ENCODE assay signal across 9 cellular contexts in the genomic region with DNA sequence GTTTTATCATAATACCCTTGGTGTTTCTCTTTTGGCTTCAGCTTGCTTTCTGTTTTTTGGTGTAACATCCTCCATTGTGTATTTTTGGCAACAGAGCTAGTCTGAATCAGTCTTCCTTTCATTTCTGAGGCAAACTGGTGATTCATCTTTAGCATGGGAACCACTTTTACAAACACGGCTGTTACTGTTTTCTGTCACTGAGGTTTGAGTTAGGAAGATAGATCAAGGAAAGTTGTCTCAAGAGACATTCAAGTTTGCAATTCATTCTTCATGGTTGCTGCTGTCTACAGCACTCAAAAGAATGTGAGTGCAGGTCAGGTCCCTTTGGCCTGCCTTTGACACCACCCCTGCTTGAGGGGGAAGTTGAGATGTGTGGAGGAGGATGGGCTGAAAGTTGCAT. TPM values are rescaled to one million over a fixed set of nuclear protein-coding genes. Genes with fewer than 3 reads are reported as not detected.
DNase-seq lines count a peak whose midpoint lies in the region; ATAC-seq, FAIRE-seq and TF ChIP-seq lines count a peak whose summit lies in the region.
"Had no signal": no experiment of that assay in that cellular context is flagged by ENCODE, and none has a peak within 500 bp of the region (broad histone marks: within the 10 kb centered on the region; RNA-seq: fewer than 3 reads in every experiment).

No MANE protein-coding gene starts in this region.

- FAIRE-seq in bronchial epithelial cell (lab: Jason Lieb, UNC): no peak

- ATAC-seq in GM21367 (IDR thresholded peaks at IDR 0.05; ENCODE audit: unreplicated experiment) (peak; percentile 50), HG03571 (IDR thresholded peaks at IDR 0.05; ENCODE audit: unreplicated experiment) (no peak)
- ATAC-seq: Panc1 had no signal

- H3K4me2 ChIP-seq in KMS-11: peak overlapping the region; percentile 81
- peak overlapping the region; percentile 52 for H3K4me2 ChIP-seq in smooth muscle cell

- peaks cover 7% of the 10 kb centered on the region for H3F3A ChIP-seq in smooth muscle cell (ENCODE audit: low read depth)

- peak overlapping the region; percentile 50 for H3K27ac ChIP-seq in KMS-11
- peak overlapping the region; percentile 76 for H3K27ac ChIP-seq in smooth muscle cell (ENCODE audit: low read depth)

- no peaks in the 10 kb centered on the region for H3K36me3 ChIP-seq in KMS-11 (ENCODE audit: insufficient read depth)
- H3K36me3 ChIP-seq in bronchial epithelial cell (ENCODE audit: control insufficient read depth, insufficient read depth, low read length): no peaks in the 10 kb centered on the region
- H3K36me3 ChIP-seq in smooth muscle cell (ENCODE audit: low read depth): no peaks in the 10 kb centered on the region

- TF ChIP-seq CTCF in KMS-11 (conservative IDR thresholded peaks at IDR 0.05; ENCODE audit: low read depth, low read length): no peak
- TF ChIP-seq CTCF in bronchial epithelial cell (IDR thresholded peaks at IDR 0.05; ENCODE audit: insufficient read depth, low read length, severe bottlenecking): no peak
- TF ChIP-seq CTCF in smooth muscle cell (IDR thresholded peaks at IDR 0.05; ENCODE audit: borderline replicate concordance, insufficient read depth, poor library complexity, severe bottlenecking): no peak

- WGBS in smooth muscle cell (ENCODE audit: low lambda C conversion rate): 0% methylated on average over 1 of the region's 1 CpG

- peak; percentile 71 for DNase-seq in bronchial epithelial cell (ENCODE audit: low read depth)
- DNase-seq in smooth muscle cell (lab: John Stamatoyannopoulos, UW; ENCODE audit: unreplicated experiment): no peak
- no peak for DNase-seq in KG1 (lab: John Stamatoyannopoulos, UW)
- DNase-seq in LoVo (ENCODE audit: low spot score): no peak
- no peak for DNase-seq in SW 1271 (lab: John Stamatoyannopoulos, UW)

- no peak overlapping the region for H3K4me3 ChIP-seq in KMS-11 (IDR thresholded peaks at IDR 0.05; ENCODE audit: insufficient read depth, low read depth, low read length)
- H3K4me3 ChIP-seq in bronchial epithelial cell (ENCODE audit: low read depth, low read length): no peak overlapping the region
- H3K4me3 ChIP-seq in smooth muscle cell: no peak overlapping the region

- no peaks in the 10 kb centered on the region for H3K9me3 ChIP-seq in smooth muscle cell (replicated peaks; ENCODE audit: low read depth)

- H3K79me2 ChIP-seq in KMS-11 (ENCODE audit: insufficient read depth, low read depth): no peaks in the 10 kb centered on the region
- H3K79me2 ChIP-seq in smooth muscle cell (ENCODE audit: low read depth): no peaks in the 10 kb centered on the region

- H4K20me1 ChIP-seq in KMS-11 (ENCODE audit: insufficient read depth) (no peaks in the 10 kb centered on the region), smooth muscle cell (ENCODE audit: low read depth) (no peaks in the 10 kb centered on the region)

- H3K9ac ChIP-seq in KMS-11 (no peak overlapping the region), smooth muscle cell (ENCODE audit: low read depth) (no peak overlapping the region)

- H3K27me3 ChIP-seq in KMS-11 (ENCODE audit: insufficient read depth, low read depth) (no peaks in the 10 kb centered on the region), bronchial epithelial cell (ENCODE audit: control insufficient read depth, insufficient read depth, low read length) (no peaks in the 10 kb centered on the region), smooth muscle cell (ENCODE audit: low read depth) (no peaks in the 10 kb centered on the region)

- H2AFZ ChIP-seq in KMS-11 (ENCODE audit: low read depth) (peak overlapping the region; percentile 55), smooth muscle cell (ENCODE audit: low read depth) (no peak overlapping the region)

- H3K4me1 ChIP-seq in KMS-11 (ENCODE audit: low read depth, poor library complexity, severe bottlenecking) (peaks cover 43% of the 10 kb centered on the region), smooth muscle cell (ENCODE audit: low read depth) (no peaks in the 10 kb centered on the region)

RNA-seq across cellular contexts. Expression of a gene that starts 36.3 kb away (rescaled TPM):
- not detected in 2 replicates for total RNA-seq in bronchial epithelial cell
- total RNA-seq in smooth muscle cell: not detected in 2 replicates
- polyA plus RNA-seq in smooth muscle cell: not detected in 2 replicates
